1 cellular context compared by ENCODE assay signal in genomic region chr4:151228196-151229119, GRCh38.
TF ChIP-seq lines count a peak whose summit lies in the region.

No MANE protein-coding gene starts in this region.

TF ChIP-seq in endothelial cell of umbilical vein, 7 proteins besides CTCF, POLR2A, EP300 and RAD21:
- TF ChIP-seq MYC (IDR thresholded peaks at IDR 0.05; ENCODE audit: low read depth, low read length) (no peak), MAX (IDR thresholded peaks at IDR 0.05; ENCODE audit: insufficient read depth, insufficient read length) (no peak), JUN (IDR thresholded peaks at IDR 0.05; ENCODE audit: borderline replicate concordance, insufficient read depth, insufficient read length, low read depth) (no peak), FOS (IDR thresholded peaks at IDR 0.05; ENCODE audit: borderline replicate concordance, insufficient read depth, low read length) (no peak), EZH2 (IDR thresholded peaks at IDR 0.05; ENCODE audit: borderline replicate concordance, low read depth, low read length, severe bottlenecking) (no peak), GATA2 (IDR thresholded peaks at IDR 0.05; ENCODE audit: insufficient read depth, insufficient read length, low read depth, low read length) (no peak), POLR2AphosphoS5 (IDR thresholded peaks at IDR 0.05; ENCODE audit: insufficient read depth, low read depth, low read length) (no peak)
